7 cellular contexts compared by ENCODE assay signal in the genomic region with DNA sequence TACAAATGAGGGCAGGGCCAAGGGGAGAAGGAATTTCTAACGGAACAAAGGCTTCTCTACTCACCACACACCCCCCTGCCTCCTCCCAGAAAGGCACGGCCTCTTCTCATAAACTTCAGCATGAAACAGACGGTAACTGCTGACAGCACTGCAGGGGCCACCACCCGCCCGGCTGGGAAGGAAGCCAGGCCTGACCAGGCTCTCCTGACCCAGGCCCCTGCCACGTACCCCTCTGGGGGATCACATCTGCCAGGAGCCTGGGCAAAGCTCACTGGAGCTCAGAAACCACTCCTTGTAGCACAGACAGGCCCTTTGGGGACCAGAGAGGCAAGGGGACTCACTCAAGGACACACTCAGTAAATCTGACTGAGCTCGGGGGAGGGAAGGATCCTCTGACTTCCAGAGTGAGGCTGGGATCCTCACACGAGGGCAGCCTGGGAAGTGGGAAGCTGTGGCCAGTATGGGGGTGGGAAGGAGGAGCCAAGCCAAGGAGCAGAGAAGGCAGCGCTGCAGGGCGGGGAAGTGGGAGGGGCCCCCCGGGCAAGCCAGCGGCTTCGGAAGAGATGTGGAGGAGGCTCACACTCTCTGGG. TPM values are rescaled to one million over a fixed set of nuclear protein-coding genes. Genes with fewer than 3 reads are reported as not detected.
DNase-seq lines count a peak whose midpoint lies in the region; ATAC-seq and TF ChIP-seq lines count a peak whose summit lies in the region.

No MANE protein-coding gene starts in this region.

- TF ChIP-seq POLR2A in IMR-90 (IDR thresholded peaks at IDR 0.05; ENCODE audit: low read depth, low read length) (peak; percentile 85), body of pancreas (IDR thresholded peaks at IDR 0.05) (no peak)

- peak overlapping the region; percentile 99 for H4K91ac ChIP-seq in IMR-90 (ENCODE audit: insufficient read depth, low read depth, low read length)

- peak overlapping the region; percentile 100 for H3K4ac ChIP-seq in IMR-90 (ENCODE audit: low read depth, low read length)

- H3K18ac ChIP-seq in IMR-90 (ENCODE audit: low read depth, low read length), result peak overlapping the region; percentile 78

- POLR2A ChIA-PET in IMR-90 (lab: Charles Lee; ENCODE audit: unreplicated experiment), result interaction anchor here (0.8 kb wide), 1 partner anchor 88 kb away, joined by 3 read pairs; no protein-coding TSS in a partner anchor

- CTCF ChIA-PET in IMR-90 (lab: Yijun Ruan, JAX), result interaction anchor here (0.6 to 1.2 kb wide), 3 partner anchors 25 to 68 kb away, joined by 3 to 5 read pairs (median 3); no protein-coding TSS in a partner anchor

- intact Hi-C loops in IMR-90 (cut with micrococcal nuclease), result loop anchor here (1.0 kb wide), 2 partner anchors 23 to 46 kb away; a partner anchor contains a TSS
- intact Hi-C loops in body of pancreas (cut with DNase I), result no loop called here

- peak overlapping the region; percentile 98 for H2AK5ac ChIP-seq in IMR-90 (ENCODE audit: low read depth, low read length)

- 0% methylated on average over 4 of the region's 13 CpGs; no CpG with 5 or more reads in 1 of the 2 experiments for WGBS in IMR-90 (ENCODE audit: extremely low coverage in 2 of 2, insufficient read length in 1 of 2), 2 experiments
- 50 to 64% methylated on average over 9 to 13 of the region's 13 CpGs for WGBS in body of pancreas, 2 donors
- no CpG with 5 or more reads among the region's 13 CpGs for WGBS in iPS DF 6.9 (ENCODE audit: insufficient coverage, insufficient read length)

- BruUV-seq in IMR-90 (replicated peaks; lab: Mats Ljungman, UMichigan), result no TSS peak

- H2BK15ac ChIP-seq in IMR-90 (ENCODE audit: low read depth, low read length), result peak overlapping the region; percentile 71; the same call in 2 of the 3 replicates

- H3K27ac ChIP-seq in IMR-90 (ENCODE audit: insufficient read depth, low read length), result peak overlapping the region; percentile 95
- peak overlapping the region in 3 of 4 donors; percentile 7 to 63 (median 60) for H3K27ac ChIP-seq in body of pancreas
- H3K27ac ChIP-seq in iPS DF 6.9 (ENCODE audit: low read length), result no peak overlapping the region

- DNase-seq in IMR-90, result peak; percentile 95
- DNase-seq in body of pancreas, result peak; percentile 39 to 76 (median 68)
- DNase-seq in iPS DF 6.9 (ENCODE audit: low read depth, low spot score), result peak; percentile 52
- peak; percentile 97 for DNase-seq in skeletal muscle cell (ENCODE audit: low read depth)
- DNase-seq in activated CD4-positive, alpha-beta T cell treated with anti-CD3 and anti-CD28 coated beads, Interleukin-2, amount 50 U/mL, for 1 hour, result no peak
- DNase-seq in activated CD4-positive, alpha-beta T cell treated with anti-CD3 and anti-CD28 coated beads, Interleukin-2, amount 50 U/mL, for 48 hours, result no peak

- H4K8ac ChIP-seq in IMR-90 (ENCODE audit: low read depth in 2 of 2, low read length in 2 of 2), result peak overlapping the region; percentile 68 to 99

- H2BK20ac ChIP-seq in IMR-90 (ENCODE audit: low read depth, low read length), result peak overlapping the region; percentile 94

- peak overlapping the region; percentile 100 for H3K56ac ChIP-seq in IMR-90 (ENCODE audit: extremely low read depth, insufficient read depth, low read length)

- H3K4me2 ChIP-seq in IMR-90 (ENCODE audit: low read depth, low read length), result peak overlapping the region; percentile 64

- no peak; the same call in 1 of the 2 replicates for TF ChIP-seq RAD21 in IMR-90 (IDR thresholded peaks at IDR 0.05; ENCODE audit: low read length)

- H2BK120ac ChIP-seq in IMR-90 (ENCODE audit: low read depth, low read length), result peak overlapping the region; percentile 99

- no peaks in the 10 kb centered on the region for H3K9me3 ChIP-seq in IMR-90 (ENCODE audit: control insufficient read depth, insufficient read depth, low read length)
- no peaks in the 10 kb centered on the region for H3K9me3 ChIP-seq in body of pancreas
- no peaks in the 10 kb centered on the region for H3K9me3 ChIP-seq in iPS DF 6.9 (ENCODE audit: control insufficient read depth, insufficient read depth, low read length)

- H3K4me3 ChIP-seq in IMR-90 (ENCODE audit: insufficient read depth, low read depth, low read length), result no peak overlapping the region
- H3K4me3 ChIP-seq in body of pancreas, result no peak overlapping the region
- no peak overlapping the region for H3K4me3 ChIP-seq in iPS DF 6.9 (ENCODE audit: low read length)
- peak overlapping the region; percentile 22 for H3K4me3 ChIP-seq in skeletal muscle cell (ENCODE audit: low read depth, low read length)

- peaks cover 53 to 75% of the 10 kb centered on the region in 2 experiments for H3K79me1 ChIP-seq in IMR-90 (ENCODE audit: low read depth in 1 of 2, low read length in 2 of 2)

- H4K5ac ChIP-seq in IMR-90 (ENCODE audit: low read depth, low read length), result peak overlapping the region; percentile 66

- H3K9me1 ChIP-seq in IMR-90 (ENCODE audit: insufficient read depth, low read length), result peaks cover 30% of the 10 kb centered on the region

- H2AFZ ChIP-seq in IMR-90 (replicated peaks; ENCODE audit: low read length, poor library complexity), result peak overlapping the region; percentile 93

- H3K36me3 ChIP-seq in IMR-90 (ENCODE audit: control insufficient read depth, insufficient read depth, low read length) (peaks cover 17% of the 10 kb centered on the region; the same call in 1 of the 2 replicates), body of pancreas (replicated peaks in 1 of 2; ENCODE audit: insufficient read depth in 1 of 2, low read depth in 2 of 2) (no peaks in the 10 kb centered on the region), iPS DF 6.9 (ENCODE audit: control insufficient read depth, insufficient read depth, low read length) (no peaks in the 10 kb centered on the region)

- ATAC-seq in IMR-90 (ENCODE audit: low read depth) (peak; percentile 90), body of pancreas (peak; percentile 64), GM18870 (IDR thresholded peaks at IDR 0.05; ENCODE audit: unreplicated experiment) (no peak)

- H3K9ac ChIP-seq in IMR-90 (ENCODE audit: low read depth, low read length), result peak overlapping the region; percentile 75

- dilution Hi-C loops in IMR-90 (cut with HindIII; ENCODE audit: low sequenced_read_pairs, unreplicated experiment), result no loop called here

- H3K27me3 ChIP-seq in IMR-90 (ENCODE audit: control insufficient read depth, insufficient read depth, low read length), result no peaks in the 10 kb centered on the region
- H3K27me3 ChIP-seq in body of pancreas, result no peaks in the 10 kb centered on the region
- no peaks in the 10 kb centered on the region for H3K27me3 ChIP-seq in iPS DF 6.9 (ENCODE audit: control insufficient read depth, insufficient read depth, low read length)

- peak overlapping the region; percentile 100 for H3K23ac ChIP-seq in IMR-90 (ENCODE audit: low read depth, low read length)

- H2BK5ac ChIP-seq in IMR-90 (ENCODE audit: low read depth, low read length, poor library complexity, severe bottlenecking), result peak overlapping the region; percentile 98

- H3K4me1 ChIP-seq in IMR-90 (ENCODE audit: control insufficient read depth, insufficient read depth, low read length), result peaks cover 49% of the 10 kb centered on the region
- H3K4me1 ChIP-seq in body of pancreas, result peaks cover 19% of the 10 kb centered on the region
- H3K4me1 ChIP-seq in iPS DF 6.9 (ENCODE audit: control insufficient read depth, insufficient read depth, low read length), result peaks cover 11% of the 10 kb centered on the region

- in situ Hi-C loops in IMR-90 (cut with MboI; ENCODE audit: low sequenced_read_pairs), result loop anchor here (25.0 kb wide), 1 partner anchor 88 kb away; no protein-coding TSS in a partner anchor

- TF ChIP-seq CTCF in IMR-90 (conservative IDR thresholded peaks at IDR 0.05; ENCODE audit: low read depth, low read length) (no peak), body of pancreas (IDR thresholded peaks at IDR 0.05) (no peak)

- peak overlapping the region; percentile 99 for H2AK9ac ChIP-seq in IMR-90 (replicated peaks; ENCODE audit: low read depth, low read length, poor library complexity)

- peak overlapping the region; percentile 99 for H3K14ac ChIP-seq in IMR-90 (replicated peaks; ENCODE audit: low read depth, low read length)

- peaks cover 3% of the 10 kb centered on the region for H4K20me1 ChIP-seq in IMR-90 (ENCODE audit: insufficient read depth, low read length)

TF ChIP-seq in IMR-90, 13 proteins besides CTCF, POLR2A, EP300 and RAD21 (continues in another document):
- TF ChIP-seq NFE2L2 (IDR thresholded peaks at IDR 0.05; ENCODE audit: low read depth, low read length) (no peak), BHLHE40 (IDR thresholded peaks at IDR 0.05; ENCODE audit: low read depth, low read length) (peak; percentile 56; the same call in 1 of the 2 replicates), SMC3 (IDR thresholded peaks at IDR 0.05; ENCODE audit: low read depth, low read length) (peak; percentile 5; the same call in 1 of the 2 replicates), RCOR1 (IDR thresholded peaks at IDR 0.05; ENCODE audit: insufficient replicate concordance, low read length) (no peak)
- TF ChIP-seq, protein P1, sequence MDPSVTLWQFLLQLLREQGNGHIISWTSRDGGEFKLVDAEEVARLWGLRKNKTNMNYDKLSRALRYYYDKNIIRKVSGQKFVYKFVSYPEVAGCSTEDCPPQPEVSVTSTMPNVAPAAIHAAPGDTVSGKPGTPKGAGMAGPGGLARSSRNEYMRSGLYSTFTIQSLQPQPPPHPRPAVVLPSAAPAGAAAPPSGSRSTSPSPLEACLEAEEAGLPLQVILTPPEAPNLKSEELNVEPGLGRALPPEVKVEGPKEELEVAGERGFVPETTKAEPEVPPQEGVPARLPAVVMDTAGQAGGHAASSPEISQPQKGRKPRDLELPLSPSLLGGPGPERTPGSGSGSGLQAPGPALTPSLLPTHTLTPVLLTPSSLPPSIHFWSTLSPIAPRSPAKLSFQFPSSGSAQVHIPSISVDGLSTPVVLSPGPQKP (IDR thresholded peaks at IDR 0.05; ENCODE audit: borderline replicate concordance, low read depth, low read length), result no peak
- TF ChIP-seq, protein P2, sequence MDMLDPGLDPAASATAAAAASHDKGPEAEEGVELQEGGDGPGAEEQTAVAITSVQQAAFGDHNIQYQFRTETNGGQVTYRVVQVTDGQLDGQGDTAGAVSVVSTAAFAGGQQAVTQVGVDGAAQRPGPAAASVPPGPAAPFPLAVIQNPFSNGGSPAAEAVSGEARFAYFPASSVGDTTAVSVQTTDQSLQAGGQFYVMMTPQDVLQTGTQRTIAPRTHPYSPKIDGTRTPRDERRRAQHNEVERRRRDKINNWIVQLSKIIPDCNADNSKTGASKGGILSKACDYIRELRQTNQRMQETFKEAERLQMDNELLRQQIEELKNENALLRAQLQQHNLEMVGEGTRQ (IDR thresholded peaks at IDR 0.05; ENCODE audit: low read depth, low read length), result no peak

RNA-seq across cellular contexts. Expression of a gene that starts 46.1 kb away (rescaled TPM):
- 12.2 and 15.1 TPM in 2 replicates for total RNA-seq in IMR-90 (2012; rRNA removed)
- polyA plus RNA-seq in IMR-90 (2012; rRNA removed), result 25.9 and 29.9 TPM in 2 replicates
- 19.8 and 29.3 TPM in 2 replicates for polyA plus RNA-seq in IMR-90 (2012; cell fraction: cytosol; rRNA removed)
- 22.4 and 28.3 TPM in 2 replicates for polyA plus RNA-seq in IMR-90 (2012; cell fraction: nucleus; rRNA removed; ENCODE audit: low replicate concordance)
- total RNA-seq in body of pancreas, result 10 to 100 TPM; 14.0 to 19.8 TPM

RNA-seq across cellular contexts. Expression of a gene that starts 52.1 kb away (rescaled TPM):
- total RNA-seq in IMR-90 (2012; rRNA removed) (29.2 and 29.7 TPM in 2 replicates), body of pancreas (10 to 100 TPM; 19.2 to 67.9 TPM)
- polyA plus RNA-seq in IMR-90 (2012; rRNA removed), result 127 and 130 TPM in 2 replicates
- 113 and 150 TPM in 2 replicates for polyA plus RNA-seq in IMR-90 (2012; cell fraction: cytosol; rRNA removed)
- polyA plus RNA-seq in IMR-90 (2012; cell fraction: nucleus; rRNA removed; ENCODE audit: low replicate concordance), result 205 and 248 TPM in 2 replicates

Comparison
In these comparisons a context has a peak if more than half of its experiments do, and no peak if none do; other contexts are left out.
1. DNase-seq: peak in IMR-90 (single experiment), body of pancreas (4 of 4), iPS DF 6.9 (single experiment) and skeletal muscle cell (single experiment); none in activated CD4-positive, alpha-beta T cell treated with anti-CD3 and anti-CD28 coated beads, Interleukin-2, amount 50 U/mL, for 1 hour (single experiment) and activated CD4-positive, alpha-beta T cell treated with anti-CD3 and anti-CD28 coated beads, Interleukin-2, amount 50 U/mL, for 48 hours (0 of 2).